10 cellular contexts compared by ENCODE assay signal in genomic region chr5:170896779-170897178, GRCh38. TPM values are rescaled to one million over a fixed set of nuclear protein-coding genes. Genes with fewer than 3 reads are reported as not detected.
DNase-seq lines count a peak whose midpoint lies in the region; ATAC-seq and TF ChIP-seq lines count a peak whose summit lies in the region.
"Had no signal": no experiment of that assay in that cellular context is flagged by ENCODE, and none has a peak within 500 bp of the region (broad histone marks: within the 10 kb centered on the region; RNA-seq: fewer than 3 reads in every experiment).

No MANE protein-coding gene starts in this region.

- POLR2A ChIA-PET in activated CD4-positive, alpha-beta memory T cell treated with anti-CD3 and anti-CD28 coated beads, Interleukin-2, amount 10 ng/mL, durations not matched to agents 7 days and 5 days (lab: Charles Lee): no interaction called here

- in situ Hi-C loops in brain microvascular endothelial cell (cut with HindIII; ENCODE audit: low pct_ligation_motif_present, low sequenced_read_pairs): no loop called here

- H3K27ac Mint-ChIP-seq in activated CD4-positive, alpha-beta memory T cell treated with anti-CD3 and anti-CD28 coated beads, Interleukin-2, amount 10 ng/mL, durations not matched to agents 7 days and 5 days: no peak overlapping the region
- H3K27ac Mint-ChIP-seq: activated naive CD8-positive, alpha-beta T cell treated with anti-CD3 and anti-CD28 coated beads, Interleukin-2, amount 50 U/mL, for 24 hours had no signal

- ATAC-seq in GM18858 (IDR thresholded peaks at IDR 0.05; ENCODE audit: unreplicated experiment): no peak
- ATAC-seq: activated naive CD8-positive, alpha-beta T cell treated with anti-CD3 and anti-CD28 coated beads, Interleukin-2, amount 50 U/mL, for 24 hours had no signal

- no peak overlapping the region for H3K27ac ChIP-seq in brain microvascular endothelial cell

- no peaks in the 10 kb centered on the region for H3K4me1 Mint-ChIP-seq in activated CD4-positive, alpha-beta memory T cell treated with anti-CD3 and anti-CD28 coated beads, Interleukin-2, amount 10 ng/mL, durations not matched to agents 7 days and 5 days
- H3K4me1 Mint-ChIP-seq: activated naive CD8-positive, alpha-beta T cell treated with anti-CD3 and anti-CD28 coated beads, Interleukin-2, amount 50 U/mL, for 24 hours had no signal

- H3K4me3 ChIP-seq in brain microvascular endothelial cell (ENCODE audit: low read depth, low read length): no peak overlapping the region

- no peaks in the 10 kb centered on the region for H3K9me3 Mint-ChIP-seq in activated CD4-positive, alpha-beta memory T cell treated with anti-CD3 and anti-CD28 coated beads, Interleukin-2, amount 10 ng/mL, durations not matched to agents 7 days and 5 days

- H3K27me3 ChIP-seq in brain microvascular endothelial cell (replicated peaks): no peaks in the 10 kb centered on the region

- no peak overlapping the region for H3K4me3 Mint-ChIP-seq in activated CD4-positive, alpha-beta memory T cell treated with anti-CD3 and anti-CD28 coated beads, Interleukin-2, amount 10 ng/mL, durations not matched to agents 7 days and 5 days
- H3K4me3 Mint-ChIP-seq: activated naive CD8-positive, alpha-beta T cell treated with anti-CD3 and anti-CD28 coated beads, Interleukin-2, amount 50 U/mL, for 24 hours had no signal

- CTCF ChIA-PET in activated CD4-positive, alpha-beta memory T cell treated with anti-CD3 and anti-CD28 coated beads, Interleukin-2, amount 10 ng/mL, durations not matched to agents 7 days and 5 days (lab: Charles Lee): no interaction called here

- peak; percentile 67 for TF ChIP-seq CTCF in brain microvascular endothelial cell (IDR thresholded peaks at IDR 0.05; ENCODE audit: low read depth, low read length, missing control alignments)

- no peaks in the 10 kb centered on the region for H3K27me3 Mint-ChIP-seq in activated CD4-positive, alpha-beta memory T cell treated with anti-CD3 and anti-CD28 coated beads, Interleukin-2, amount 10 ng/mL, durations not matched to agents 7 days and 5 days
- H3K27me3 Mint-ChIP-seq: activated naive CD8-positive, alpha-beta T cell treated with anti-CD3 and anti-CD28 coated beads, Interleukin-2, amount 50 U/mL, for 24 hours had no signal

- no peaks in the 10 kb centered on the region for H3K36me3 Mint-ChIP-seq in activated CD4-positive, alpha-beta memory T cell treated with anti-CD3 and anti-CD28 coated beads, Interleukin-2, amount 10 ng/mL, durations not matched to agents 7 days and 5 days (ENCODE audit: low read depth)

- DNase-seq in COLO829 (ENCODE audit: low spot score): peak; percentile 1
- DNase-seq in HT1080 (ENCODE audit: low read depth): peak; percentile 3
- peak; percentile 46 for DNase-seq in brain microvascular endothelial cell
- peak; percentile 19 to 44 for DNase-seq in lung microvascular endothelial cell (ENCODE audit: low read depth in 2 of 2)
- DNase-seq in activated CD4-positive, alpha-beta memory T cell treated with anti-CD3 and anti-CD28 coated beads, Interleukin-2, amount 10 ng/mL, durations not matched to agents 7 days and 5 days: no peak
- no peak for DNase-seq in cerebellar nuclear complex (lab: John Stamatoyannopoulos, UW)
- DNase-seq in NCI-H2227 treated with DMSO at 0.1 percent for 48 hours (lab: John Stamatoyannopoulos, UW): no peak
- DNase-seq: activated naive CD8-positive, alpha-beta T cell treated with anti-CD3 and anti-CD28 coated beads, Interleukin-2, amount 50 U/mL, for 24 hours; NCI-H1436 treated with DMSO at 0.1 percent for 48 hours had no signal

- H3K36me3 ChIP-seq in brain microvascular endothelial cell (replicated peaks): no peaks in the 10 kb centered on the region

RNA-seq across cellular contexts. Expression of gene RANBP17, which starts 35.0 kb away (rescaled TPM):
- total RNA-seq in HT1080 (2014; rRNA removed; shearing (Covaris generic)): 4.7 and 8.4 TPM in 2 replicates
- 2.5 and 3.2 TPM in 2 replicates for polyA plus RNA-seq in HT1080 (2015; cell fraction: cytosol; rRNA removed)
- polyA plus RNA-seq in HT1080 (2015; cell fraction: nucleus; rRNA removed): 13.5 and 18.4 TPM in 2 replicates
- 4.0 and 4.8 TPM in 2 replicates for total RNA-seq in lung microvascular endothelial cell
- not detected for total RNA-seq in activated CD4-positive, alpha-beta memory T cell treated with anti-CD3 and anti-CD28 coated beads, Interleukin-2, amount 10 ng/mL, durations not matched to agents 7 days and 5 days

Comparison
In these comparisons a context has a peak if more than half of its experiments do, and no peak if none do; other contexts are left out.
1. DNase-seq: peak in COLO829 (single experiment), HT1080 (single experiment), brain microvascular endothelial cell (single experiment) and lung microvascular endothelial cell (2 of 2); none in activated CD4-positive, alpha-beta memory T cell treated with anti-CD3 and anti-CD28 coated beads, Interleukin-2, amount 10 ng/mL, durations not matched to agents 7 days and 5 days (single experiment), cerebellar nuclear complex (0 of 2) and NCI-H2227 treated with DMSO at 0.1 percent for 48 hours (single experiment).